ENCODE assay signal across 8 cellular contexts in the genomic region with DNA sequence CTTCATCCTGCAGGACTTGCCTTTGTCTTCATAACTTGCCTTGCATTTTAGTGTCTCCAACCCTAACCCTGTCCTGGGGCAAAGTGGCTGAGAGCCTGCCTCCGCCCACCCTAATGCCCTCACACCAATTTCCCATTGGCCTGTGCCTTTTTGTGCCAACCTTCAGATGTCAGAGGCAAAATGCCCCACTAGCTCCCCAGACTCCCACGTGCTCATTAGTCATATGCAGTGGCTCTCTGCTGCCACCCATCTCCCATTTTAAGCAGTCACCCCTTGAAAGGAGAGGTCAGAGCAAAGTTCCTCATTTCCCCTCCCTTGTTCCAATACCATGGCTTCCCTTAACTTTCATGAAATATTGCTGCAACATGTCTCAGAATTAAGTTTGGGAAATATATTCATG.
A peak's percentile ranks its signal among the peaks of the same experiment; 100 is the strongest.
DNase-seq lines count a peak whose midpoint lies in the region; ATAC-seq and TF ChIP-seq lines count a peak whose summit lies in the region.

No MANE protein-coding gene starts in this region.

- ATAC-seq in GM21717 (IDR thresholded peaks at IDR 0.05; ENCODE audit: unreplicated experiment) = peak; percentile 78
- no peak for ATAC-seq in GM19467 (IDR thresholded peaks at IDR 0.05; ENCODE audit: unreplicated experiment)

- no peaks in the 10 kb centered on the region for H3K4me1 Mint-ChIP-seq in glutamatergic neuron (ENCODE audit: low read depth, unreplicated experiment)

- H3K27me3 Mint-ChIP-seq in glutamatergic neuron (ENCODE audit: unreplicated experiment) = no peaks in the 10 kb centered on the region

- TF ChIP-seq CTCF in GM06990 (IDR thresholded peaks at IDR 0.05; ENCODE audit: insufficient read depth, low read length, poor library complexity, severe bottlenecking) (peak; percentile 60), choroid plexus epithelial cell (conservative IDR thresholded peaks at IDR 0.05; ENCODE audit: low read depth, low read length) (peak; percentile 34), glutamatergic neuron (IDR thresholded peaks at IDR 0.05; ENCODE audit: partially characterized antibody, unreplicated experiment) (no peak)

- no peak overlapping the region for H3K27ac Mint-ChIP-seq in glutamatergic neuron (ENCODE audit: unreplicated experiment)

- no peaks in the 10 kb centered on the region for H3K36me3 Mint-ChIP-seq in glutamatergic neuron (ENCODE audit: unreplicated experiment)

- H3K36me3 ChIP-seq in GM06990 (ENCODE audit: control insufficient read depth, insufficient read depth, low read length) = no peaks in the 10 kb centered on the region

- peaks cover 2% of the 10 kb centered on the region for H3K9me3 Mint-ChIP-seq in glutamatergic neuron (ENCODE audit: unreplicated experiment)

- H3K4me3 Mint-ChIP-seq in glutamatergic neuron (ENCODE audit: unreplicated experiment) = no peak overlapping the region

- DNase-seq in GM06990 (ENCODE audit: extremely low read depth, insufficient read length) (no peak), NCI-H460 (ENCODE audit: extremely low read depth, low read depth) (peak; percentile 9), choroid plexus epithelial cell (ENCODE audit: low read depth) (peak; percentile 1), retina (no peak), glutamatergic neuron (no peak), NCI-H187 (lab: John Stamatoyannopoulos, UW) (no peak)

- no peaks in the 10 kb centered on the region for H3K27me3 ChIP-seq in GM06990 (replicated peaks; ENCODE audit: control insufficient read depth, insufficient read depth, low read length)

- H3K4me3 ChIP-seq in GM06990 (replicated peaks; ENCODE audit: low read depth, low read length) = no peak overlapping the region
- H3K4me3 ChIP-seq in choroid plexus epithelial cell (ENCODE audit: low read depth, low read length) = no peak overlapping the region

Comparison
In these comparisons a context has a peak if more than half of its experiments do, and no peak if none do; other contexts are left out.
1. DNase-seq: peak in NCI-H460 (single experiment) and choroid plexus epithelial cell (single experiment); none in GM06990 (single experiment), retina (single experiment), glutamatergic neuron (single experiment) and NCI-H187 (0 of 2).